24 cellular contexts compared by ENCODE assay signal in the genomic region with DNA sequence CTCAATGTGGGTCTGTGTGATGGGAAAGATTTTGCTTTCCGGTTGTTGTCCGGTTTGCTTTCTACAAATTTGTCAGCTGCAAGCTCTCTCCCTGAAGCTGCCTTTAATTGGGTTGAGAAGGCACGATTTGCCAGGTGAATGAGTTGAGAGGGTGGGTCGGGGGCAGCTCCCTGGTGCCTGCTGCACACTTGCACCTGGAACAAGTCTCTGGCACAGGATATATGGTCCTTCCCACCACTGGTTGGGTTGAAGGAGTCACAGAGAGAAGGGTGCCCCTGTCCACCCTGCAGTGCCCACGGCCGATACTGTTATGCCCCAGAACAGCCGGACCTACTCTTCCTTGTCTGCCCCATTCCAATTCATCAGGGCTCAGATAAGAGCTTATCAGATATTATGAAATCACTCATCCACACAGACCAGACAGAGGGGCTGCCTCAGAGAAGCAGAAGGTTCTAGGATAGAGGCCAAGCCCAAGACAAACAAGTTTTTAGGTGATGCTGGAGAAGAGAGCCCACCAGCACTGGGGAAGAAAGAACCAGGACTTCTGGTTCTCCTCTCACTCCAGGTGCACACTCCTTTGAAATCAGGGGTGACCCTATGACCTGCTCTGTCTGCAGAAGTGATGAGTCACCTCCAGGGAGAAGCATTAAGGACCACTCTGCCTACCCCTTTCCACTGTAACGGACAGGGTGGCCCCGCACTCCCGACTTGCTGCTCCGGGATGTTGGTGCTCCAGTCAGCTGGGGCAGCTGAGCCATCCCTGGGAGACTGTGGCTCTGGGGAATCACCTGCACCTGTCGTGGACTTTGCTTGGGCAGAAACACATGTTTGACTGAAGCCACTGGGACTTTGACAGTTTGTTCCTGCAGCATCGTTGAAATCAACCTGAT. TPM values are rescaled to one million over a fixed set of nuclear protein-coding genes. Genes with fewer than 3 reads are reported as not detected.
A peak's percentile ranks its signal among the peaks of the same experiment; 100 is the strongest.
DNase-seq lines count a peak whose midpoint lies in the region; ATAC-seq and TF ChIP-seq lines count a peak whose summit lies in the region.
"Had no signal": no experiment of that assay in that cellular context is flagged by ENCODE, and none has a peak within 500 bp of the region (broad histone marks: within the 10 kb centered on the region; RNA-seq: fewer than 3 reads in every experiment).

No MANE protein-coding gene starts in this region.

- POLR2A ChIA-PET in activated CD4-positive, alpha-beta T cell treated with anti-CD3 and anti-CD28 coated beads for 36 hours (lab: Charles Lee): no interaction called here

- no peaks in the 10 kb centered on the region for H3K36me3 Mint-ChIP-seq in activated CD4-positive, alpha-beta T cell treated with anti-CD3 and anti-CD28 coated beads for 36 hours (ENCODE audit: low read depth)
- H3K36me3 Mint-ChIP-seq in endodermal cell (ENCODE audit: low read depth): no peaks in the 10 kb centered on the region
- H3K36me3 Mint-ChIP-seq in stimulated activated effector memory CD8-positive, alpha-beta T cell treated with anti-CD3 and anti-CD28 coated beads, Interleukin-12 subunit alpha, Interleukin-12 subunit beta, amount 100 ng/mL, for 72 hours: no peaks in the 10 kb centered on the region
- H3K36me3 Mint-ChIP-seq: naive B cell had no signal

- no peaks in the 10 kb centered on the region for H3K27me3 ChIP-seq in endodermal cell (ENCODE audit: control insufficient read depth, insufficient read depth, low read length, poor library complexity, severe bottlenecking)
- H3K27me3 ChIP-seq: ascending aorta, dorsolateral prefrontal cortex had no signal

- H3K27me3 Mint-ChIP-seq in activated CD4-positive, alpha-beta T cell treated with anti-CD3 and anti-CD28 coated beads for 36 hours: no peaks in the 10 kb centered on the region
- H3K27me3 Mint-ChIP-seq in endodermal cell (ENCODE audit: insufficient read depth): no peaks in the 10 kb centered on the region

- H3K9ac ChIP-seq in endodermal cell (ENCODE audit: extremely low read depth, low read length, poor library complexity, severe bottlenecking): no peak overlapping the region

- TF ChIP-seq CTCF in endodermal cell (conservative IDR thresholded peaks at IDR 0.05): no peak

- no peaks in the 10 kb centered on the region for H3K36me3 ChIP-seq in endodermal cell (ENCODE audit: control insufficient read depth, insufficient read depth, low read length)
- H3K36me3 ChIP-seq: ascending aorta had no signal

- H3K4me3 ChIP-seq in endodermal cell (ENCODE audit: low read length): no peak overlapping the region
- H3K4me3 ChIP-seq: ascending aorta, dorsolateral prefrontal cortex had no signal

- H3K4me1 ChIP-seq in endodermal cell (ENCODE audit: control insufficient read depth, insufficient read depth, low read length): no peaks in the 10 kb centered on the region

- peak overlapping the region; percentile 31 for H3K27ac Mint-ChIP-seq in activated CD4-positive, alpha-beta T cell treated with anti-CD3 and anti-CD28 coated beads for 36 hours
- no peak overlapping the region for H3K27ac Mint-ChIP-seq in endodermal cell
- peak overlapping the region; percentile 56 for H3K27ac Mint-ChIP-seq in stimulated activated effector memory CD8-positive, alpha-beta T cell treated with anti-CD3 and anti-CD28 coated beads, Interleukin-12 subunit alpha, Interleukin-12 subunit beta, amount 100 ng/mL, for 72 hours
- H3K27ac Mint-ChIP-seq: activated naive CD4-positive, alpha-beta T cell treated with anti-CD3 and anti-CD28 coated beads, Interleukin-2, amount 50 U/mL, for 72 hours; naive B cell had no signal

- H3K4me3 Mint-ChIP-seq in activated CD4-positive, alpha-beta T cell treated with anti-CD3 and anti-CD28 coated beads for 36 hours: no peak overlapping the region
- H3K4me3 Mint-ChIP-seq in endodermal cell: no peak overlapping the region
- no peak overlapping the region for H3K4me3 Mint-ChIP-seq in stimulated activated effector memory CD8-positive, alpha-beta T cell treated with anti-CD3 and anti-CD28 coated beads, Interleukin-12 subunit alpha, Interleukin-12 subunit beta, amount 100 ng/mL, for 72 hours
- H3K4me3 Mint-ChIP-seq: naive B cell had no signal

- intact Hi-C loops in activated CD4-positive, alpha-beta T cell treated with anti-CD3 and anti-CD28 coated beads for 36 hours (cut with DNase I, micrococcal nuclease): no loop called here
- intact Hi-C loops in Right ventricle myocardium superior (cut with DNase I): no loop called here

- H3K9me3 ChIP-seq in endodermal cell (ENCODE audit: control insufficient read depth, low read length): no peaks in the 10 kb centered on the region
- H3K9me3 ChIP-seq: ascending aorta had no signal

- WGBS in endodermal cell (ENCODE audit: insufficient coverage in 1 of 2, insufficient read length in 1 of 2), 2 experiments: 91 to 96% methylated on average over 3 to 13 of the region's 13 CpGs

- no peak for ATAC-seq in activated CD4-positive, alpha-beta T cell treated with anti-CD3 and anti-CD28 coated beads for 36 hours
- ATAC-seq in stimulated activated effector memory CD8-positive, alpha-beta T cell treated with anti-CD3 and anti-CD28 coated beads, Interleukin-12 subunit alpha, Interleukin-12 subunit beta, amount 100 ng/mL, for 72 hours: no peak
- ATAC-seq in Right ventricle myocardium superior (ENCODE audit: poor library complexity) (no peak), HG02981 (IDR thresholded peaks at IDR 0.05; ENCODE audit: unreplicated experiment) (no peak)
- ATAC-seq: activated naive CD4-positive, alpha-beta T cell treated with anti-CD3 and anti-CD28 coated beads, Interleukin-2, amount 50 U/mL, for 72 hours; left ventricle myocardium superior; stimulated activated naive CD8-positive, alpha-beta T cell treated with anti-CD3 and anti-CD28 coated beads, Interleukin-15, Interleukin-2, amounts not matched to agents 100 U/mL and 50 U/mL, for 24 hours had no signal

- peaks cover 29% of the 10 kb centered on the region for H3K4me1 Mint-ChIP-seq in activated CD4-positive, alpha-beta T cell treated with anti-CD3 and anti-CD28 coated beads for 36 hours
- no peaks in the 10 kb centered on the region for H3K4me1 Mint-ChIP-seq in endodermal cell
- peaks cover 32% of the 10 kb centered on the region for H3K4me1 Mint-ChIP-seq in stimulated activated effector memory CD8-positive, alpha-beta T cell treated with anti-CD3 and anti-CD28 coated beads, Interleukin-12 subunit alpha, Interleukin-12 subunit beta, amount 100 ng/mL, for 72 hours

- DNase-seq in activated CD4-positive, alpha-beta T cell treated with anti-CD3 and anti-CD28 coated beads for 36 hours: no peak
- no peak for DNase-seq in activated CD4-positive, alpha-beta T cell treated with anti-CD3 and anti-CD28 coated beads for 48 hours
- DNase-seq in NCI-H526 (lab: John Stamatoyannopoulos, UW) (peak; percentile 21 to 67), endodermal cell (peak; percentile 29), NCI-H510A (lab: John Stamatoyannopoulos, UW) (no peak), Right ventricle myocardium superior (no peak)
- DNase-seq in stimulated activated effector memory CD8-positive, alpha-beta T cell treated with anti-CD3 and anti-CD28 coated beads, Interleukin-12 subunit alpha, Interleukin-12 subunit beta, amount 100 ng/mL, for 72 hours (ENCODE audit: low spot score in 2 of 2): peak in 1 of 2 donors; percentile 42
- DNase-seq: activated CD4-positive, alpha-beta T cell treated with anti-CD3 and anti-CD28 coated beads for 4 hours; AML-193; caudate nucleus; DMS79 treated with DMSO at 0.1 percent for 48 hours; dorsolateral prefrontal cortex; GF-D8; HCEC 1CT; hypothalamus; left ventricle myocardium superior; naive B cell; NCI-H1092 treated with DMSO at 0.1 percent for 48 hours; NCI-H1930; NCI-H69; stimulated activated naive CD8-positive, alpha-beta T cell treated with anti-CD3 and anti-CD28 coated beads, Interleukin-15, Interleukin-2, amounts not matched to agents 100 U/mL and 50 U/mL, for 24 hours had no signal

- CTCF ChIA-PET in activated CD4-positive, alpha-beta T cell treated with anti-CD3 and anti-CD28 coated beads for 36 hours (lab: Charles Lee): interaction anchor here (0.6 kb wide), 1 partner anchor 865 kb away, joined by 3 read pairs; no protein-coding TSS in a partner anchor

- H3K9me3 Mint-ChIP-seq in activated CD4-positive, alpha-beta T cell treated with anti-CD3 and anti-CD28 coated beads for 36 hours (ENCODE audit: low read depth): peaks cover 2% of the 10 kb centered on the region
- H3K9me3 Mint-ChIP-seq in endodermal cell: no peaks in the 10 kb centered on the region
- H3K9me3 Mint-ChIP-seq in stimulated activated effector memory CD8-positive, alpha-beta T cell treated with anti-CD3 and anti-CD28 coated beads, Interleukin-12 subunit alpha, Interleukin-12 subunit beta, amount 100 ng/mL, for 72 hours: no peaks in the 10 kb centered on the region
- H3K9me3 Mint-ChIP-seq: naive B cell had no signal

- no peak overlapping the region for H3K27ac ChIP-seq in endodermal cell (ENCODE audit: low read depth, low read length)
- H3K27ac ChIP-seq: ascending aorta, dorsolateral prefrontal cortex had no signal

RNA-seq across cellular contexts. Expression of a gene that starts 45.3 kb away (rescaled TPM):
- total RNA-seq in activated CD4-positive, alpha-beta T cell treated with anti-CD3 and anti-CD28 coated beads for 36 hours: 1 to 10 TPM; 7.4 to 8.0 TPM
- 10 to 100 TPM; 19.7 to 20.7 TPM for total RNA-seq in endodermal cell
- polyA plus RNA-seq in endodermal cell (2013, experiment 1 of 2): 26.0 TPM
- polyA plus RNA-seq in endodermal cell (2013, experiment 2 of 2): 24.8 TPM
- 23.5 TPM for total RNA-seq in Right ventricle myocardium superior

Comparison
In these comparisons a context has a peak if more than half of its experiments do, and no peak if none do; other contexts are left out.
1. DNase-seq: peak in NCI-H526 (2 of 2) and endodermal cell (single experiment); none in activated CD4-positive, alpha-beta T cell treated with anti-CD3 and anti-CD28 coated beads for 36 hours (single experiment), activated CD4-positive, alpha-beta T cell treated with anti-CD3 and anti-CD28 coated beads for 48 hours (single experiment), NCI-H510A (single experiment) and Right ventricle myocardium superior (single experiment).